19 cellular contexts compared by ENCODE assay signal in the genomic region with DNA sequence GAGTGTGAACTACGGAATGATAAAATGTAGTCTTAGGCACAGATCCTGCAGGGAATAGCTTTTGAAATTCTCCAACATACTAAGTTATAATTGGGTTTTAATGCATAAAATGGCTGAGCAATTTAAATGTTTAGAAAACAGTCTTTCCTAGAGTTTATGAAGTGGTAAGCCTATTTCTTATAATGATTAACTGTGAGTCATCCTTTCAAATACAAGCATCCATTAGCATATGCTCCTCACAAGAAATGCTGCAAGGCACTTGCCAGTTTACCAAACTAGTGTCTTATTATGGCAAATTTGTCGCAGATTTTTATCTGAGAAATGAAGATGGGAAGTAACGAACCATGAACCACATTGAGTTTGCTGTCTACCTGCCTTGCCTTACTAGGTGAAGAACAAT.
DNase-seq lines count a peak whose midpoint lies in the region; FAIRE-seq and TF ChIP-seq lines count a peak whose summit lies in the region.
"Had no signal": no experiment of that assay in that cellular context is flagged by ENCODE, and none has a peak within 500 bp of the region (broad histone marks: within the 10 kb centered on the region; RNA-seq: fewer than 3 reads in every experiment).

No MANE protein-coding gene starts in this region.

- no peaks in the 10 kb centered on the region for H3K9me3 ChIP-seq in CD8-positive, alpha-beta memory T cell (ENCODE audit: low read length)
- H3K9me3 ChIP-seq: BLaER1, Caco-2, Peyer's patch had no signal

- H3K4me1 Mint-ChIP-seq in CD8-positive, alpha-beta memory T cell, result no peaks in the 10 kb centered on the region
- H3K4me1 Mint-ChIP-seq: CD4-positive, CD25-positive, alpha-beta regulatory T cell had no signal

- no peaks in the 10 kb centered on the region for H3K27me3 Mint-ChIP-seq in CD8-positive, alpha-beta memory T cell
- H3K27me3 Mint-ChIP-seq: CD4-positive, CD25-positive, alpha-beta regulatory T cell had no signal

- H3K4me1 ChIP-seq in CD8-positive, alpha-beta memory T cell (ENCODE audit: insufficient read depth, low read length), result no peaks in the 10 kb centered on the region
- H3K4me1 ChIP-seq: BLaER1, Peyer's patch had no signal

- no peaks in the 10 kb centered on the region for H3K36me3 Mint-ChIP-seq in CD8-positive, alpha-beta memory T cell
- H3K36me3 Mint-ChIP-seq: CD4-positive, CD25-positive, alpha-beta regulatory T cell had no signal

- H3K27ac Mint-ChIP-seq in CD8-positive, alpha-beta memory T cell, result no peak overlapping the region
- H3K27ac Mint-ChIP-seq: CD4-positive, CD25-positive, alpha-beta regulatory T cell had no signal

- H3K4me3 Mint-ChIP-seq in CD8-positive, alpha-beta memory T cell, result no peak overlapping the region
- H3K4me3 Mint-ChIP-seq: CD4-positive, CD25-positive, alpha-beta regulatory T cell had no signal

- peak; percentile 62 for DNase-seq in ACHN
- DNase-seq in ELR (ENCODE audit: low read depth), result peak; percentile 45
- peak; percentile 54 for DNase-seq in bronchial epithelial cell (ENCODE audit: low read depth)
- DNase-seq in glomerular visceral epithelial cell (ENCODE audit: extremely low spot score), result peak; percentile 26
- no peak for DNase-seq in 8988T
- no peak for DNase-seq in CD8-positive, alpha-beta memory T cell
- no peak for DNase-seq in NCI-H128 (lab: John Stamatoyannopoulos, UW; ENCODE audit: unreplicated experiment)
- no peak for DNase-seq in T-helper 9 cell
- DNase-seq: Caco-2; CD4-positive, CD25-positive, alpha-beta regulatory T cell; DMS79 treated with DMSO at 0.1 percent for 48 hours; KBM-7; NCI-H1105 treated with DMSO at 0.1 percent for 48 hours; NCI-H2029; NCI-H526 treated with DMSO at 0.1 percent for 48 hours; Peyer's patch; SHP77 treated with DMSO at 0.1 percent for 48 hours had no signal

- in situ Hi-C loops in ACHN (cut with HindIII; ENCODE audit: low pct_ligation_motif_present, low pct_unique_long_range_greater_than_20kb, low sequenced_read_pairs), result no loop called here

- H3K36me3 ChIP-seq in bronchial epithelial cell (ENCODE audit: control insufficient read depth, insufficient read depth, low read length), result no peaks in the 10 kb centered on the region
- no peaks in the 10 kb centered on the region for H3K36me3 ChIP-seq in CD8-positive, alpha-beta memory T cell (ENCODE audit: insufficient read depth, low read length)
- H3K36me3 ChIP-seq: BLaER1, Peyer's patch had no signal

- no peak overlapping the region for H3K4me3 ChIP-seq in bronchial epithelial cell (ENCODE audit: low read depth, low read length)
- no peak overlapping the region for H3K4me3 ChIP-seq in CD8-positive, alpha-beta memory T cell (ENCODE audit: low read length)
- H3K4me3 ChIP-seq: BLaER1, Peyer's patch had no signal

- POLR2A ChIA-PET in CD8-positive, alpha-beta memory T cell (lab: Charles Lee), result no interaction called here

- no peaks in the 10 kb centered on the region for H3K27me3 ChIP-seq in bronchial epithelial cell (ENCODE audit: control insufficient read depth, insufficient read depth, low read length)
- H3K27me3 ChIP-seq in CD8-positive, alpha-beta memory T cell (ENCODE audit: insufficient read depth, low read length, poor library complexity, severe bottlenecking), result no peaks in the 10 kb centered on the region
- H3K27me3 ChIP-seq: BLaER1, Peyer's patch had no signal

- peaks cover 2 to 12% (median 3%) of the 10 kb centered on the region in 5 donors for H3K9me3 Mint-ChIP-seq in CD8-positive, alpha-beta memory T cell

- FAIRE-seq in bronchial epithelial cell (lab: Jason Lieb, UNC), result no peak
- FAIRE-seq: H54 had no signal

- CTCF ChIA-PET in CD8-positive, alpha-beta memory T cell (lab: Charles Lee), result no interaction called here

- no peak overlapping the region for H3K27ac ChIP-seq in CD8-positive, alpha-beta memory T cell (ENCODE audit: low read depth, low read length)
- H3K27ac ChIP-seq: BLaER1, Peyer's patch had no signal

- no peak for TF ChIP-seq CTCF in bronchial epithelial cell (IDR thresholded peaks at IDR 0.05; ENCODE audit: insufficient read depth, low read length, severe bottlenecking)

Comparison
In these comparisons a context has a peak if more than half of its experiments do, and no peak if none do; other contexts are left out.
1. DNase-seq: peak in ACHN (single experiment), ELR (single experiment), bronchial epithelial cell (single experiment) and glomerular visceral epithelial cell (single experiment); none in 8988T (single experiment), CD8-positive, alpha-beta memory T cell (0 of 5), NCI-H128 (single experiment) and T-helper 9 cell (single experiment).